ENCODE assay signal across 1 cellular context in the genomic region with DNA sequence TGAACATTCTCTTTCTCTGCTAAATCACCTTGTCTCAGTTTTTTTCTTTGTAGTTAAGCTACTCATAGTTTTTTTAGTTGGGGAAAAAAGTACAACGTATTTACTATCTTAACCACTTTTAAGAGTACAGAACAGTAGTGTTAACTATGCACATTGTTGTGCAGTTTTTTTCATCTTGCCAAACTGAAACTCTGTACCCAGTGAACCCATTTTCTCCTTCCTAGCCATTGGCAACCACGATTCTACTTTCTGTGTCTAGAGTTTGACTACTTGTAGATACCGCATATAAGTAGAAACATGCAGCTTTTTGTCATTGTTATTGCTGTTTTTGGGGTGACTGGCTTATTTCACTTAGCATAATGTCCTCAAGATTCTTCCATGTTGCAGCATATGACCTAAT.
TF ChIP-seq lines count a peak whose summit lies in the region.

No MANE protein-coding gene starts in this region.

TF ChIP-seq in HepG2, 621 proteins besides CTCF, POLR2A, EP300 and RAD21:
- TF ChIP-seq CENPT (CRISPR knock-in tag; IDR thresholded peaks at IDR 0.05; ENCODE audit: low read depth) (no peak), PAX8 (CRISPR knock-in tag; IDR thresholded peaks at IDR 0.05; ENCODE audit: borderline replicate concordance) (no peak), ELF3 (CRISPR knock-in tag; IDR thresholded peaks at IDR 0.05) (no peak), ZMYM4 (CRISPR knock-in tag; IDR thresholded peaks at IDR 0.05) (no peak), RNF2 (conservative IDR thresholded peaks at IDR 0.05; ENCODE audit: low read depth) (no peak), ATF7 (IDR thresholded peaks at IDR 0.05) (no peak), ATF7 (CRISPR knock-in tag; IDR thresholded peaks at IDR 0.05) (no peak), KAT7 (CRISPR knock-in tag; IDR thresholded peaks at IDR 0.05; ENCODE audit: borderline replicate concordance) (no peak), ZEB1 (IDR thresholded peaks at IDR 0.05; ENCODE audit: insufficient replicate concordance, low read depth) (no peak), SALL2 (CRISPR knock-in tag; IDR thresholded peaks at IDR 0.05) (no peak), TOE1 (CRISPR knock-in tag; IDR thresholded peaks at IDR 0.05) (no peak), ATRX (CRISPR knock-in tag; IDR thresholded peaks at IDR 0.05; ENCODE audit: borderline replicate concordance) (no peak)
- TF ChIP-seq, protein P1, sequence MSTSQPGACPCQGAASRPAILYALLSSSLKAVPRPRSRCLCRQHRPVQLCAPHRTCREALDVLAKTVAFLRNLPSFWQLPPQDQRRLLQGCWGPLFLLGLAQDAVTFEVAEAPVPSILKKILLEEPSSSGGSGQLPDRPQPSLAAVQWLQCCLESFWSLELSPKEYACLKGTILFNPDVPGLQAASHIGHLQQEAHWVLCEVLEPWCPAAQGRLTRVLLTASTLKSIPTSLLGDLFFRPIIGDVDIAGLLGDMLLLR (CRISPR knock-in tag; IDR thresholded peaks at IDR 0.05) = no peak
- TF ChIP-seq, protein P2, sequence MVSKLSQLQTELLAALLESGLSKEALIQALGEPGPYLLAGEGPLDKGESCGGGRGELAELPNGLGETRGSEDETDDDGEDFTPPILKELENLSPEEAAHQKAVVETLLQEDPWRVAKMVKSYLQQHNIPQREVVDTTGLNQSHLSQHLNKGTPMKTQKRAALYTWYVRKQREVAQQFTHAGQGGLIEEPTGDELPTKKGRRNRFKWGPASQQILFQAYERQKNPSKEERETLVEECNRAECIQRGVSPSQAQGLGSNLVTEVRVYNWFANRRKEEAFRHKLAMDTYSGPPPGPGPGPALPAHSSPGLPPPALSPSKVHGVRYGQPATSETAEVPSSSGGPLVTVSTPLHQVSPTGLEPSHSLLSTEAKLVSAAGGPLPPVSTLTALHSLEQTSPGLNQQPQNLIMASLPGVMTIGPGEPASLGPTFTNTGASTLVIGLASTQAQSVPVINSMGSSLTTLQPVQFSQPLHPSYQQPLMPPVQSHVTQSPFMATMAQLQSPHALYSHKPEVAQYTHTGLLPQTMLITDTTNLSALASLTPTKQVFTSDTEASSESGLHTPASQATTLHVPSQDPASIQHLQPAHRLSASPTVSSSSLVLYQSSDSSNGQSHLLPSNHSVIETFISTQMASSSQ (IDR thresholded peaks at IDR 0.05; ENCODE audit: low read depth) = no peak
- TF ChIP-seq, protein P2 (CRISPR knock-in tag; IDR thresholded peaks at IDR 0.05; ENCODE audit: borderline replicate concordance) = no peak
- TF ChIP-seq, protein P3, sequence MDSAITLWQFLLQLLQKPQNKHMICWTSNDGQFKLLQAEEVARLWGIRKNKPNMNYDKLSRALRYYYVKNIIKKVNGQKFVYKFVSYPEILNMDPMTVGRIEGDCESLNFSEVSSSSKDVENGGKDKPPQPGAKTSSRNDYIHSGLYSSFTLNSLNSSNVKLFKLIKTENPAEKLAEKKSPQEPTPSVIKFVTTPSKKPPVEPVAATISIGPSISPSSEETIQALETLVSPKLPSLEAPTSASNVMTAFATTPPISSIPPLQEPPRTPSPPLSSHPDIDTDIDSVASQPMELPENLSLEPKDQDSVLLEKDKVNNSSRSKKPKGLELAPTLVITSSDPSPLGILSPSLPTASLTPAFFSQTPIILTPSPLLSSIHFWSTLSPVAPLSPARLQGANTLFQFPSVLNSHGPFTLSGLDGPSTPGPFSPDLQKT (CRISPR knock-in tag; IDR thresholded peaks at IDR 0.05; ENCODE audit: borderline replicate concordance) = no peak
